Comparison of ENCODE assay signal across 8 cellular contexts in the genomic region with DNA sequence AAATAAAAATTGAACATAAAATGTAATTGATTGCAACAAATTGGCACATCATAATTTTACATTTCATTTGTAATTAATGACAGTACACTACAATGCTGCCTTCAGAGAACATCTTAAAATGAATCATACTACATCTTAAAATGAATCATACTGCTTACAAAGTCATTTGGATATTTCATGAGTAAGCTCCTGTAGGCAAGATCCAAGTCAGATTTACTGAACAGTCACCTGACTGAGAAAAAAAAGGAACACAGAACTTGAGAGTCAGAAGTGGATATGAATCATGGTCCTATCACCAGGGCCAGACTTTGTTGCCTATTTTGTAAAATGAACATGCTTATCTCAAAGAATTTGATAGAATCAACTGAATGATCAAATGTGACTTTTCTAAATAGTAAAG. TPM values are rescaled to one million over a fixed set of nuclear protein-coding genes. Genes with fewer than 3 reads are reported as not detected.
DNase-seq lines count a peak whose midpoint lies in the region; ATAC-seq, FAIRE-seq and TF ChIP-seq lines count a peak whose summit lies in the region.

No MANE protein-coding gene starts in this region.

- H3K4me1 ChIP-seq in pancreas (peaks cover 0 to 12% (median under 1%) of the 10 kb centered on the region in 3 donors), tibial nerve (peaks cover 0 to 12% (median 0%) of the 10 kb centered on the region in 4 donors)

- TF ChIP-seq POLR2A in tibial nerve (IDR thresholded peaks at IDR 0.05), result no peak

- TF ChIP-seq EP300 in tibial nerve (IDR thresholded peaks at IDR 0.05), result peak in 1 of 2 donors; percentile 49

- peaks cover 30% of the 10 kb centered on the region for H3K4me1 Mint-ChIP-seq in activated naive CD4-positive, alpha-beta T cell treated with anti-CD3 and anti-CD28 coated beads for 36 hours (ENCODE audit: low read depth)

- H3K27ac Mint-ChIP-seq in activated naive CD4-positive, alpha-beta T cell treated with anti-CD3 and anti-CD28 coated beads for 36 hours, result no peak overlapping the region

- CTCF ChIA-PET in activated naive CD4-positive, alpha-beta T cell treated with anti-CD3 and anti-CD28 coated beads for 36 hours (lab: Charles Lee), result no interaction called here

- H3K36me3 Mint-ChIP-seq in activated naive CD4-positive, alpha-beta T cell treated with anti-CD3 and anti-CD28 coated beads for 36 hours (ENCODE audit: low read depth), result peaks cover 25% of the 10 kb centered on the region

- H3K9me3 ChIP-seq in pancreas (no peaks in the 10 kb centered on the region), tibial nerve (no peaks in the 10 kb centered on the region)

- H3K4me3 ChIP-seq in pancreas (no peak overlapping the region), tibial nerve (no peak overlapping the region)

- intact Hi-C loops in activated naive CD4-positive, alpha-beta T cell treated with anti-CD3 and anti-CD28 coated beads for 36 hours (cut with micrococcal nuclease), result loop anchor here (1.0 kb wide), 2 partner anchors 19 kb away; no protein-coding TSS in a partner anchor
- intact Hi-C loops in pancreas (cut with DNase I), result no loop called here

- no peaks in the 10 kb centered on the region for H3K27me3 ChIP-seq in pancreas
- H3K27me3 ChIP-seq in tibial nerve, result no peaks in the 10 kb centered on the region

- peak; percentile 72 for ATAC-seq in HG03354 (IDR thresholded peaks at IDR 0.05; ENCODE audit: poor library complexity, severe bottlenecking, unreplicated experiment)
- peak; percentile 76 to 83 (median 79) for ATAC-seq in pancreas

- H3K36me3 ChIP-seq in pancreas (peaks cover 0 to 5% (median 0%) of the 10 kb centered on the region in 3 donors), tibial nerve (peaks cover 0 to 32% (median 0%) of the 10 kb centered on the region in 3 donors)

- FAIRE-seq in pancreas (lab: Jason Lieb, UNC), result peak; percentile 26

- H3K9me3 Mint-ChIP-seq in activated naive CD4-positive, alpha-beta T cell treated with anti-CD3 and anti-CD28 coated beads for 36 hours, result no peaks in the 10 kb centered on the region

- H3K4me3 Mint-ChIP-seq in activated naive CD4-positive, alpha-beta T cell treated with anti-CD3 and anti-CD28 coated beads for 36 hours, result no peak overlapping the region

- TF ChIP-seq CTCF in pancreas (IDR thresholded peaks at IDR 0.05) (no peak), tibial nerve (IDR thresholded peaks at IDR 0.05) (no peak)

- peak; percentile 12 for DNase-seq in activated naive CD4-positive, alpha-beta T cell treated with anti-CD3 and anti-CD28 coated beads for 36 hours
- no peak for DNase-seq in activated naive CD4-positive, alpha-beta T cell treated with Interleukin-2 at 50 U/mL for 16 hours
- DNase-seq in amniotic stem cell (lab: John Stamatoyannopoulos, UW) (peak; percentile 82), pancreas (no peak), NCI-H146 (lab: John Stamatoyannopoulos, UW) (no peak), tibial nerve (ENCODE audit: low spot score in 2 of 2) (no peak), NCI-H69 (lab: John Stamatoyannopoulos, UW) (no peak)

- H3K27ac ChIP-seq in pancreas, result no peak overlapping the region
- H3K27ac ChIP-seq in tibial nerve, result no peak overlapping the region

- H3K27me3 Mint-ChIP-seq in activated naive CD4-positive, alpha-beta T cell treated with anti-CD3 and anti-CD28 coated beads for 36 hours (ENCODE audit: low read depth), result no peaks in the 10 kb centered on the region

RNA-seq across cellular contexts. Expression of a gene that starts 32.7 kb away (rescaled TPM):
- total RNA-seq in activated naive CD4-positive, alpha-beta T cell treated with anti-CD3 and anti-CD28 coated beads for 36 hours, result 1 to 10 TPM; 1.2 to 1.6 TPM
- total RNA-seq in pancreas, result 10 to 100 TPM; 11.5 to 34.3 (median 23.3) TPM
- 10 to 100 TPM; 21.4 to 22.5 TPM for polyA plus RNA-seq in pancreas
- total RNA-seq in tibial nerve, result 100 to 1,000 TPM; 109 to 215 (median 186) TPM

RNA-seq across cellular contexts. Expression of a gene that starts 59.7 kb away (rescaled TPM):
- total RNA-seq in activated naive CD4-positive, alpha-beta T cell treated with anti-CD3 and anti-CD28 coated beads for 36 hours, result 10 to 100 TPM; 22.7 to 26.1 TPM
- total RNA-seq in pancreas (10 to 100 TPM; 36.1 to 58.7 (median 47.1) TPM), tibial nerve (10 to 100 TPM; 26.9 to 33.5 (median 33.3) TPM)
- polyA plus RNA-seq in pancreas, result 1 to 10 TPM; 4.2 to 6.9 TPM

Comparison
In these comparisons a context has a peak if more than half of its experiments do, and no peak if none do; other contexts are left out.
1. DNase-seq: peak in activated naive CD4-positive, alpha-beta T cell treated with anti-CD3 and anti-CD28 coated beads for 36 hours (single experiment) and amniotic stem cell (single experiment); none in activated naive CD4-positive, alpha-beta T cell treated with Interleukin-2 at 50 U/mL for 16 hours (single experiment), pancreas (0 of 6), NCI-H146 (single experiment), tibial nerve (0 of 2) and NCI-H69 (single experiment).
2. RNA of a gene that starts 32.7 kb away (total RNA-seq): 109 to 215 TPM in tibial nerve and 11.5 to 34.3 TPM in pancreas; 1.2 to 1.6 TPM in activated naive CD4-positive, alpha-beta T cell treated with anti-CD3 and anti-CD28 coated beads for 36 hours; every median in the first group is over 4 times any median in the second.